In the genomic region with DNA sequence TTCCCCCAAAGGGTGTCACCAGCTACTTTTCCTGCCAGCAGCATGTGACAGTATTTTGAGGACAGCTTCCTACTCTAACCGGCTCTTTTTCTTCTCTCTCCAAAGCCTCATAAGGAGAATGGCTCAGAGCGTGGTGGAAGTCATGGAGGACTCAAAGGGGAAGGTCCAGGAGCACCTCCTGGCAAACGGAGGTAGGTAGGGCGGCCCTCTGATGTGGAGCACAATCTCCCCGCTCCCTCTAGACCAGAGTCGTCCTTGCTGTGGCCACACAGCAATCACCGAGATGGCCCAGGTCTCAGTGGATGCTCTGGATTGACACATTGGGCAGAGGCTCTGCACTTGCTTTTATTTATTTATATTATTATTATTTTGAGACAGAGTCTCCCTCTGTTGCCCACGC, we compare ENCODE assay signal across 18 cellular contexts. TPM values are rescaled to one million over a fixed set of nuclear protein-coding genes. Genes with fewer than 3 reads are reported as not detected.
A peak's percentile ranks its signal among the peaks of the same experiment; 100 is the strongest.
DNase-seq lines count a peak whose midpoint lies in the region; ATAC-seq and TF ChIP-seq lines count a peak whose summit lies in the region.
"Had no signal": no experiment of that assay in that cellular context is flagged by ENCODE, and none has a peak within 500 bp of the region (broad histone marks: within the 10 kb centered on the region; RNA-seq: fewer than 3 reads in every experiment).

No MANE protein-coding gene starts in this region.

- no TSS peak for BruUV-seq in Caco-2 (replicated peaks; lab: Mats Ljungman, UMichigan)

- peak; percentile 43 for DNase-seq in chondrocyte (ENCODE audit: low spot score)
- no peak for DNase-seq in nephron progenitor cell
- peak; percentile 41 for DNase-seq in spleen
- no peak for DNase-seq in Caco-2
- no peak for DNase-seq in activated CD4-positive, alpha-beta T cell treated with anti-CD3 and anti-CD28 coated beads for 36 hours
- DNase-seq: Calu3; CD4-positive, CD25-positive, alpha-beta regulatory T cell; CD8-positive, alpha-beta memory T cell; DMS53; DMS79 treated with DMSO at 0.1 percent for 48 hours; GF-D8; H7; HCEC 1CT had no signal

- H3K4me1 ChIP-seq in spleen, result no peaks in the 10 kb centered on the region
- H3K4me1 ChIP-seq in Caco-2, result peaks cover 39% of the 10 kb centered on the region

- intact Hi-C loops in spleen (cut with DNase I; ENCODE audit: low total_unique reads) (no loop called here), Caco-2 (cut with micrococcal nuclease; ENCODE audit: unreplicated experiment) (loop anchor here (2.0 to 5.0 kb wide), 2 partner anchors 45 to 58 kb away; partner anchors contain the start of gene PDIA6)
- intact Hi-C loops in activated CD4-positive, alpha-beta T cell treated with anti-CD3 and anti-CD28 coated beads for 36 hours (cut with DNase I, micrococcal nuclease), result no loop called here

- H3K27me3 ChIP-seq in spleen (replicated peaks in 1 of 7) (no peaks in the 10 kb centered on the region), Caco-2 (replicated peaks; ENCODE audit: control insufficient read depth, insufficient read depth, low read length) (no peaks in the 10 kb centered on the region)
- H3K27me3 ChIP-seq: BLaER1 had no signal

- H3K27ac Mint-ChIP-seq in chondrocyte (ENCODE audit: unreplicated experiment) (no peak overlapping the region), nephron progenitor cell (peak overlapping the region; percentile 12), Caco-2 (ENCODE audit: unreplicated experiment) (no peak overlapping the region)
- no peak overlapping the region for H3K27ac Mint-ChIP-seq in activated CD4-positive, alpha-beta T cell treated with anti-CD3 and anti-CD28 coated beads for 36 hours
- H3K27ac Mint-ChIP-seq: B cell; CD4-positive, CD25-positive, alpha-beta regulatory T cell; CD8-positive, alpha-beta memory T cell had no signal

- H3K4me1 Mint-ChIP-seq in chondrocyte (ENCODE audit: low read depth) (no peaks in the 10 kb centered on the region), nephron progenitor cell (peaks cover 10% of the 10 kb centered on the region), Caco-2 (ENCODE audit: low read depth, unreplicated experiment) (peaks cover 27% of the 10 kb centered on the region)
- H3K4me1 Mint-ChIP-seq in activated CD4-positive, alpha-beta T cell treated with anti-CD3 and anti-CD28 coated beads for 36 hours, result no peaks in the 10 kb centered on the region
- H3K4me1 Mint-ChIP-seq: B cell; CD4-positive, CD25-positive, alpha-beta regulatory T cell; CD8-positive, alpha-beta memory T cell had no signal

- POLR2A ChIA-PET in Caco-2 (lab: Charles Lee), result no interaction called here
- POLR2A ChIA-PET in activated CD4-positive, alpha-beta T cell treated with anti-CD3 and anti-CD28 coated beads for 36 hours (lab: Charles Lee), result no interaction called here

- H3K36me3 Mint-ChIP-seq in chondrocyte (ENCODE audit: low read depth) (no peaks in the 10 kb centered on the region), nephron progenitor cell (ENCODE audit: low read depth) (no peaks in the 10 kb centered on the region), Caco-2 (ENCODE audit: insufficient read depth, unreplicated experiment) (peaks cover 8% of the 10 kb centered on the region)
- no peaks in the 10 kb centered on the region for H3K36me3 Mint-ChIP-seq in activated CD4-positive, alpha-beta T cell treated with anti-CD3 and anti-CD28 coated beads for 36 hours (ENCODE audit: low read depth)
- H3K36me3 Mint-ChIP-seq: CD4-positive, CD25-positive, alpha-beta regulatory T cell; CD8-positive, alpha-beta memory T cell had no signal

- H3K27me3 Mint-ChIP-seq in chondrocyte (ENCODE audit: low read depth) (peaks cover 9% of the 10 kb centered on the region), nephron progenitor cell (ENCODE audit: low read depth, poor library complexity) (peaks cover 11% of the 10 kb centered on the region), Caco-2 (ENCODE audit: insufficient read depth, unreplicated experiment) (no peaks in the 10 kb centered on the region)
- peaks cover 2% of the 10 kb centered on the region for H3K27me3 Mint-ChIP-seq in activated CD4-positive, alpha-beta T cell treated with anti-CD3 and anti-CD28 coated beads for 36 hours
- H3K27me3 Mint-ChIP-seq: B cell; CD4-positive, CD25-positive, alpha-beta regulatory T cell had no signal

- no peak for TF ChIP-seq POLR2A in spleen (IDR thresholded peaks at IDR 0.05)

- H3K27ac ChIP-seq in spleen, result no peak overlapping the region
- H3K27ac ChIP-seq: BLaER1, C4-2B had no signal

- 86 to 92% (median 88%) methylated on average over 8 of the region's 8 CpGs for WGBS in spleen, 5 donors

- TF ChIP-seq CTCF in chondrocyte (IDR thresholded peaks at IDR 0.05), result no peak
- no peak for TF ChIP-seq CTCF in nephron progenitor cell (IDR thresholded peaks at IDR 0.05)
- TF ChIP-seq CTCF in spleen (IDR thresholded peaks at IDR 0.05 in 8 of 11, conservative IDR thresholded peaks at IDR 0.05 in 3 of 11), result no peak
- TF ChIP-seq CTCF in Caco-2 (IDR thresholded peaks at IDR 0.05; ENCODE audit: insufficient read depth in 1 of 2, low read depth in 1 of 2, low read length in 1 of 2, severe bottlenecking in 1 of 2, unreplicated experiment in 1 of 2), result no peak

- H3K4me3 Mint-ChIP-seq in chondrocyte (ENCODE audit: unreplicated experiment) (no peak overlapping the region), nephron progenitor cell (no peak overlapping the region), Caco-2 (ENCODE audit: unreplicated experiment) (no peak overlapping the region)
- H3K4me3 Mint-ChIP-seq in activated CD4-positive, alpha-beta T cell treated with anti-CD3 and anti-CD28 coated beads for 36 hours, result no peak overlapping the region
- H3K4me3 Mint-ChIP-seq: B cell; CD4-positive, CD25-positive, alpha-beta regulatory T cell; CD8-positive, alpha-beta memory T cell had no signal

- CTCF ChIA-PET in Caco-2 (lab: Charles Lee), result no interaction called here
- CTCF ChIA-PET in activated CD4-positive, alpha-beta T cell treated with anti-CD3 and anti-CD28 coated beads for 36 hours (lab: Charles Lee), result no interaction called here

- H3K9me3 Mint-ChIP-seq in chondrocyte (ENCODE audit: low read depth) (no peaks in the 10 kb centered on the region), nephron progenitor cell (no peaks in the 10 kb centered on the region), Caco-2 (ENCODE audit: unreplicated experiment) (no peaks in the 10 kb centered on the region)
- H3K9me3 Mint-ChIP-seq in activated CD4-positive, alpha-beta T cell treated with anti-CD3 and anti-CD28 coated beads for 36 hours (ENCODE audit: low read depth), result no peaks in the 10 kb centered on the region
- H3K9me3 Mint-ChIP-seq: CD4-positive, CD25-positive, alpha-beta regulatory T cell; CD8-positive, alpha-beta memory T cell had no signal

- H3K36me3 ChIP-seq in spleen, result no peaks in the 10 kb centered on the region
- H3K36me3 ChIP-seq in Caco-2 (ENCODE audit: control insufficient read depth, insufficient read depth, low read length), result no peaks in the 10 kb centered on the region
- H3K36me3 ChIP-seq: BLaER1 had no signal

- H3K9me3 ChIP-seq in spleen (no peaks in the 10 kb centered on the region), Caco-2 (no peaks in the 10 kb centered on the region)
- H3K9me3 ChIP-seq: BLaER1 had no signal

- ATAC-seq in GM19395 (IDR thresholded peaks at IDR 0.05; ENCODE audit: unreplicated experiment), result no peak
- ATAC-seq in activated CD4-positive, alpha-beta T cell treated with anti-CD3 and anti-CD28 coated beads for 36 hours, result no peak

- H3K4me3 ChIP-seq in spleen (no peak overlapping the region), Caco-2 (ENCODE audit: low read depth, low read length) (no peak overlapping the region)
- H3K4me3 ChIP-seq: BLaER1 had no signal

RNA-seq across cellular contexts. Expression of gene ATP6V1C2, which starts 32.4 kb away (rescaled TPM):
- not detected in 3 replicates for total RNA-seq in chondrocyte
- 1 to 10 TPM in 2 of 7 donors, under 1 TPM in 2, not detected in 3; 0.23 to 9.2 (median 0.93) TPM for total RNA-seq in spleen
- polyA plus RNA-seq in spleen, result under 1 TPM; 0.45 to 0.70 (median 0.54) TPM
- 4.2 and 4.8 TPM in 2 replicates for total RNA-seq in Caco-2 (2022)
- total RNA-seq in activated CD4-positive, alpha-beta T cell treated with anti-CD3 and anti-CD28 coated beads for 36 hours, result not detected
- total RNA-seq: CD4-positive, CD25-positive, alpha-beta regulatory T cell; G401 had no signal

RNA-seq across cellular contexts. Expression of gene PDIA6, which starts 58.7 kb away (rescaled TPM):
- total RNA-seq in chondrocyte (196 to 412 TPM (median 198 TPM) in 3 replicates), spleen (100 to 1,000 TPM; 100 to 164 (median 131) TPM), Caco-2 (2022) (379 and 384 TPM in 2 replicates)
- polyA plus RNA-seq in spleen, result 10 to 100 TPM; 29.7 to 60.5 (median 56.0) TPM
- total RNA-seq in activated CD4-positive, alpha-beta T cell treated with anti-CD3 and anti-CD28 coated beads for 36 hours, result 100 to 1,000 TPM; 123 to 157 TPM

Comparison
In these comparisons a context has a peak if more than half of its experiments do, and no peak if none do; other contexts are left out.
1. DNase-seq: peak in chondrocyte (single experiment) and spleen (single experiment); none in nephron progenitor cell (single experiment), Caco-2 (0 of 2) and activated CD4-positive, alpha-beta T cell treated with anti-CD3 and anti-CD28 coated beads for 36 hours (single experiment).